Comparison of ENCODE assay signal across 1 cellular context in the genomic region with DNA sequence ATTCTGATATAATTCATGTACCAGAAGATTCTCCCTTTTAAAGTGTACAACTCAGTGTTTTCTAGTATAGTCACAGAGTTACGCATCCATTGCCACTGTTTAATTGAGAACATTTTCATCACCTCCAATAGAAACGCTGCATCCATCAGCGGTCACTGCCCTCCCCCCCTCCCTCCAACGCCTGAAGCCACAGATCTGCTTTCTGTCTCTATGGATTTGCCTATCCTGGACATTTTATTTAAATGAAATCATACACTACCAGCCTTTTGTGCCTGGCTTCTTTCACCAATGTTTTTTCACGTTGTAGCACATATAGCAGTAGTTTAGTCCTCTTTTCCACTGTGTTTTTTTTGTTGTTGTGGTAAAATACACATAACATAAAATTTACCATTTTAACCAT.
TF ChIP-seq lines count a peak whose summit lies in the region.

No MANE protein-coding gene starts in this region.

TF ChIP-seq in IMR-90, 13 proteins besides CTCF, POLR2A, EP300 and RAD21:
- no peak for TF ChIP-seq ELK1 (IDR thresholded peaks at IDR 0.05; ENCODE audit: borderline replicate concordance, low read depth, low read length)
- no peak for TF ChIP-seq SMC3 (IDR thresholded peaks at IDR 0.05; ENCODE audit: low read depth, low read length)
- no peak for TF ChIP-seq MXI1 (IDR thresholded peaks at IDR 0.05; ENCODE audit: borderline replicate concordance, low read depth, low read length)
- no peak for TF ChIP-seq CEBPB (IDR thresholded peaks at IDR 0.05; ENCODE audit: low read depth, low read length)
